ENCODE assay signal across 13 cellular contexts in genomic region chr12:121442028-121442948, GRCh38. TPM values are rescaled to one million over a fixed set of nuclear protein-coding genes. Genes with fewer than 3 reads are reported as not detected.
DNase-seq lines count a peak whose midpoint lies in the region; ATAC-seq and TF ChIP-seq lines count a peak whose summit lies in the region.
"Had no signal": no experiment of that assay in that cellular context is flagged by ENCODE, and none has a peak within 500 bp of the region (broad histone marks: within the 10 kb centered on the region; RNA-seq: fewer than 3 reads in every experiment).

No MANE protein-coding gene starts in this region.

- no peak overlapping the region for H3K4me2 ChIP-seq in H9 (ENCODE audit: insufficient read depth, insufficient read length, low read length)
- H3K4me2 ChIP-seq: A549 had no signal

- H2BK12ac ChIP-seq in H9 (ENCODE audit: insufficient read length, low read depth, low read length), result no peak overlapping the region

- no peak overlapping the region for H2AFZ ChIP-seq in H9 (ENCODE audit: low read length)

- H2AK5ac ChIP-seq in H9 (ENCODE audit: insufficient read length, low read length), result no peak overlapping the region

- no peak overlapping the region for H3K4ac ChIP-seq in H9 (ENCODE audit: low read depth, low read length)

- no peak overlapping the region for H3K18ac ChIP-seq in H9 (ENCODE audit: insufficient read length, low read depth, low read length)

- in situ Hi-C loops in GM13977 (cut with MboI; ENCODE audit: low pct_unique_long_range_greater_than_20kb, low sequenced_read_pairs, unreplicated experiment), result loop anchor here (25.0 kb wide), 1 partner anchor 380 kb away; no protein-coding TSS in a partner anchor

- no peak overlapping the region for H4K8ac ChIP-seq in H9 (replicated peaks; ENCODE audit: insufficient read length, low read depth, low read length)

- peaks cover 2 to 15% of the 10 kb centered on the region in 2 experiments; a peak in 2 of 4 replicates for H3K4me1 Mint-ChIP-seq in H9
- no peaks in the 10 kb centered on the region for H3K4me1 Mint-ChIP-seq in Caco-2 (ENCODE audit: low read depth, unreplicated experiment)

- no peaks in the 10 kb centered on the region for H3K23me2 ChIP-seq in H9 (ENCODE audit: insufficient read length, low read depth, low read length, poor library complexity, severe bottlenecking)

- intact Hi-C loops in dorsolateral prefrontal cortex (cut with DNase I), result loop anchor here (5.0 kb wide), 4 partner anchors 40 to 110 kb away; partner anchors contain the start of genes ANAPC5 (in 2 of the 2) and RNF34 (in 1 of the 2)
- intact Hi-C loops in Caco-2 (cut with micrococcal nuclease; ENCODE audit: unreplicated experiment), result no loop called here

- no peak overlapping the region for H3K27ac ChIP-seq in H9 (ENCODE audit: insufficient read length, low read depth, low read length)
- peak overlapping the region in 40 of 59 donors; percentile 4 to 96 (median 82) for H3K27ac ChIP-seq in dorsolateral prefrontal cortex
- H3K27ac ChIP-seq in neutrophil, result peak overlapping the region; percentile 10
- H3K27ac ChIP-seq: C4-2B had no signal

- H3K27me3 ChIP-seq in H9 (ENCODE audit: insufficient read depth, low read length), result no peaks in the 10 kb centered on the region
- H3K27me3 ChIP-seq in dorsolateral prefrontal cortex, result no peaks in the 10 kb centered on the region
- H3K27me3 ChIP-seq in neutrophil, result no peaks in the 10 kb centered on the region
- no peaks in the 10 kb centered on the region for H3K27me3 ChIP-seq in Caco-2 (replicated peaks; ENCODE audit: control insufficient read depth, insufficient read depth, low read length)
- H3K27me3 ChIP-seq: BE2C had no signal

- H3K79me2 ChIP-seq in H9 (ENCODE audit: insufficient read depth, low read length), result no peaks in the 10 kb centered on the region

- no peak overlapping the region for H2BK15ac ChIP-seq in H9 (ENCODE audit: low read depth, low read length)

- no peaks in the 10 kb centered on the region for H3K9me3 ChIP-seq in H9 (ENCODE audit: control insufficient read depth, low read depth, low read length)
- no peaks in the 10 kb centered on the region for H3K9me3 ChIP-seq in neutrophil
- H3K9me3 ChIP-seq in Caco-2, result 0 out of 2 replicates have a peak, but pooled peaks cover under 1% of the 10 kb centered on the region
- H3K9me3 ChIP-seq: A549, BE2C had no signal

- TF ChIP-seq CTCF in GM13977 (IDR thresholded peaks at IDR 0.05; ENCODE audit: extremely low read depth, insufficient read depth, missing control alignments), result no peak
- no peak for TF ChIP-seq CTCF in H9 (conservative IDR thresholded peaks at IDR 0.05)
- TF ChIP-seq CTCF in dorsolateral prefrontal cortex (IDR thresholded peaks at IDR 0.05 in 54 of 56, conservative IDR thresholded peaks at IDR 0.05 in 2 of 56; ENCODE audit: low read depth in 1 of 56, partially characterized antibody in 56 of 56), result no peak
- no peak for TF ChIP-seq CTCF in neutrophil (IDR thresholded peaks at IDR 0.05)
- TF ChIP-seq CTCF in Caco-2 (IDR thresholded peaks at IDR 0.05; ENCODE audit: insufficient read depth in 1 of 2, low read depth in 1 of 2, low read length in 1 of 2, severe bottlenecking in 1 of 2, unreplicated experiment in 1 of 2), result no peak

- H3K9me3 Mint-ChIP-seq in H9 (no peaks in the 10 kb centered on the region), Caco-2 (ENCODE audit: unreplicated experiment) (peaks cover 3% of the 10 kb centered on the region)
- H3K9me3 Mint-ChIP-seq: CD4-positive, alpha-beta memory T cell had no signal

- no peaks in the 10 kb centered on the region for H3K4me1 ChIP-seq in H9 (ENCODE audit: insufficient read depth, low read length)
- H3K4me1 ChIP-seq in neutrophil (ENCODE audit: control insufficient read depth in 1 of 2, insufficient read depth in 1 of 2, low read depth in 1 of 2, low read length in 1 of 2), result peaks cover 0 to 4% of the 10 kb centered on the region in 2 experiments
- H3K4me1 ChIP-seq in Caco-2, result no peaks in the 10 kb centered on the region
- H3K4me1 ChIP-seq: BE2C had no signal

- no peak overlapping the region for H4K5ac ChIP-seq in H9 (ENCODE audit: insufficient read length, low read depth, low read length)

- H4K91ac ChIP-seq in H9 (ENCODE audit: insufficient read length, low read depth, low read length), result no peak overlapping the region

- no peak for ATAC-seq in GM18517 (IDR thresholded peaks at IDR 0.05; ENCODE audit: unreplicated experiment)

- H3K4me3 ChIP-seq in dorsolateral prefrontal cortex, result no peak overlapping the region
- H3K4me3 ChIP-seq in neutrophil (ENCODE audit: low read depth in 1 of 2, low read length in 1 of 2), result no peak overlapping the region
- H3K4me3 ChIP-seq in Caco-2 (ENCODE audit: low read depth, low read length), result no peak overlapping the region
- H3K4me3 ChIP-seq: A549 had no signal

- H3T11ph ChIP-seq in H9 (ENCODE audit: low read length), result no peak overlapping the region

- no peak overlapping the region for H3K4me3 Mint-ChIP-seq in H9
- no peak overlapping the region for H3K4me3 Mint-ChIP-seq in Caco-2 (ENCODE audit: unreplicated experiment)

- no CpG with 5 or more reads among the region's 68 CpGs for WGBS in H9 (ENCODE audit: extremely low coverage, insufficient read length, low lambda C conversion rate)

- H2BK120ac ChIP-seq in H9 (ENCODE audit: low read depth, low read length, poor library complexity, severe bottlenecking), result no peak overlapping the region

- DNase-seq in GM13977 (ENCODE audit: low spot score) (peak; percentile 16), H9 (peak; percentile 33), dorsolateral prefrontal cortex (no peak), pons (ENCODE audit: low spot score) (no peak), Caco-2 (no peak)
- DNase-seq in stimulated activated CD4-positive, alpha-beta T cell treated with anti-CD3 and anti-CD28 coated beads, Interleukin-2, amount 100 ng/mL, for 24 hours, result no peak
- DNase-seq: GF-D8 had no signal

- BruUV-seq in Caco-2 (replicated peaks; lab: Mats Ljungman, UMichigan), result no TSS peak

- peaks cover 7% of the 10 kb centered on the region for H3K79me1 ChIP-seq in H9 (ENCODE audit: insufficient read depth, low read depth, low read length, poor library complexity, severe bottlenecking)

- no peak overlapping the region for H3K9ac ChIP-seq in H9 (ENCODE audit: extremely low read depth, insufficient read length, low read length)

- no peak overlapping the region for H2BK20ac ChIP-seq in H9 (ENCODE audit: low read depth, low read length, poor library complexity, severe bottlenecking)

- H3K36me3 Mint-ChIP-seq in H9 (ENCODE audit: insufficient read depth in 1 of 3, low read depth in 3 of 3), result peaks cover 41 to 77% (median 73%) of the 10 kb centered on the region in 3 experiments
- peaks cover 57% of the 10 kb centered on the region for H3K36me3 Mint-ChIP-seq in Caco-2 (ENCODE audit: insufficient read depth, unreplicated experiment)

- H3K27me3 Mint-ChIP-seq in H9 (ENCODE audit: low read depth), result peaks cover 1% of the 10 kb centered on the region; the same call in 1 of the 2 replicates
- no peaks in the 10 kb centered on the region for H3K27me3 Mint-ChIP-seq in Caco-2 (ENCODE audit: insufficient read depth, unreplicated experiment)
- H3K27me3 Mint-ChIP-seq: CD4-positive, alpha-beta memory T cell had no signal

- CTCF ChIA-PET in Caco-2 (lab: Charles Lee), result interaction anchor here (0.7 to 1.5 kb wide), 6 partner anchors 9 to 178 kb away, joined by 3 to 9 read pairs (median 4); no protein-coding TSS in a partner anchor

- peaks cover 8% of the 10 kb centered on the region for H3K36me3 ChIP-seq in neutrophil
- peaks cover 3% of the 10 kb centered on the region for H3K36me3 ChIP-seq in Caco-2 (ENCODE audit: control insufficient read depth, insufficient read depth, low read length)

- H4K20me1 ChIP-seq in H9 (ENCODE audit: control insufficient read depth, insufficient read depth, insufficient read length), result peaks cover 3% of the 10 kb centered on the region

- H3K27ac Mint-ChIP-seq in H9 (no peak overlapping the region), Caco-2 (ENCODE audit: unreplicated experiment) (no peak overlapping the region)

- H3K23ac ChIP-seq in H9 (ENCODE audit: insufficient read length, low read depth, low read length), result no peak overlapping the region

- no peak overlapping the region for H2BK5ac ChIP-seq in H9 (ENCODE audit: insufficient read length, low read length)

- H3K14ac ChIP-seq in H9 (ENCODE audit: insufficient read depth, low read length), result no peak overlapping the region

- H3K56ac ChIP-seq in H9 (ENCODE audit: insufficient read length, low read depth, low read length), result no peak overlapping the region

- POLR2A ChIA-PET in Caco-2 (lab: Charles Lee), result no interaction called here

RNA-seq across cellular contexts. Expression of gene RNF34, which starts 42.4 kb away (rescaled TPM):
- total RNA-seq in H9 (2021), result 65.3 and 66.4 TPM in 2 replicates
- 10 to 100 TPM; 45.5 to 82.8 (median 62.9) TPM for total RNA-seq in dorsolateral prefrontal cortex
- 50.5 and 54.1 TPM in 2 replicates for total RNA-seq in Caco-2 (2022)

Comparison
In these comparisons a context has a peak if more than half of its experiments do, and no peak if none do; other contexts are left out.
1. DNase-seq: peak in GM13977 (single experiment) and H9 (single experiment); none in dorsolateral prefrontal cortex (0 of 10), pons (single experiment), stimulated activated CD4-positive, alpha-beta T cell treated with anti-CD3 and anti-CD28 coated beads, Interleukin-2, amount 100 ng/mL, for 24 hours (0 of 2) and Caco-2 (0 of 2).